23 cellular contexts compared by ENCODE assay signal in the genomic region with DNA sequence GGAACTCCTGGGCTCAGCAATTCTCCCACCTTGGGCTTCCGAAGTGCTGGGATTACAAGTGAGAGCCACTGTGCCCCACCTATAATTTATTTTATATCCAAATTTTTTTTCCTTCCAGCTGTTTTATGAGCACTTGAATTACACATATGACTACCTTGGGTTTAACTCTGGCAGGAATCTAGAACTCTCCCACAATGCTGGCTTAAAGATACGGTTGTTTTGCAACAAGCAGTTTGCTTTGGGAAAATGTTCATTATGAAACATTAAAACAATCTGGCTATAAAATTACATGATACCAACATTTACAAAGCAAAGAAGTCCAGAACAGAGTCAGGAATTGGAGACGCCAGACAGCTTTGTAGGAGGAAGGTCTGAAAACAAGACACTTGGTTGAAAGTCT.
"Had no signal": no experiment of that assay in that cellular context is flagged by ENCODE, and none has a peak within 500 bp of the region (broad histone marks: within the 10 kb centered on the region; RNA-seq: fewer than 3 reads in every experiment).

No MANE protein-coding gene starts in this region.

- H3K27ac ChIP-seq: coronary artery, gastrocnemius medialis, neural progenitor cell, prostate gland, right atrium auricular region, sigmoid colon, thoracic aorta, tibial nerve, upper lobe of left lung had no signal

- H3K4me2 ChIP-seq: neural progenitor cell had no signal

- H3K4me1 ChIP-seq: gastrocnemius medialis, neural progenitor cell, prostate gland, sigmoid colon had no signal

- DNase-seq: effector CD4-positive, alpha-beta T cell; gastrocnemius medialis; head of caudate nucleus; mesenchymal stem cell; midbrain; naive thymus-derived CD4-positive, alpha-beta T cell; nucleus accumbens; sigmoid colon; stimulated activated CD4-positive, alpha-beta T cell treated with anti-CD3 and anti-CD28 coated beads, Interleukin-2, amount 100 ng/mL, for 24 hours; stimulated activated CD4-positive, alpha-beta T cell treated with anti-CD3 and anti-CD28 coated beads, Interleukin-4, amount 100 ng/mL, for 24 hours; stimulated activated naive CD8-positive, alpha-beta T cell treated with anti-CD3 and anti-CD28 coated beads, Interleukin-15, Interleukin-2, amounts not matched to agents 100 U/mL and 50 U/mL, for 24 hours; upper lobe of left lung had no signal

- H3K27me3 ChIP-seq: gastrocnemius medialis, neural progenitor cell, right atrium auricular region, sigmoid colon, tibial nerve, upper lobe of left lung had no signal

- H3K36me3 Mint-ChIP-seq: neural progenitor cell had no signal

- H3K9ac ChIP-seq: neural progenitor cell had no signal

- H3K27ac Mint-ChIP-seq: naive thymus-derived CD4-positive, alpha-beta T cell; nephron; neural progenitor cell; stimulated activated effector memory CD8-positive, alpha-beta T cell treated with anti-CD3 and anti-CD28 coated beads, Interleukin-12 subunit alpha, Interleukin-12 subunit beta, amount 100 ng/mL, for 72 hours had no signal

- H3K4me3 ChIP-seq: coronary artery, gastrocnemius medialis, lung, neural progenitor cell, prostate gland, right atrium auricular region, sigmoid colon, thoracic aorta, tibial nerve, upper lobe of left lung had no signal

- H2AFZ ChIP-seq: neural progenitor cell had no signal

- H3K9me3 ChIP-seq: gastrocnemius medialis, prostate gland, right atrium auricular region, sigmoid colon, thoracic aorta, tibial nerve, upper lobe of left lung had no signal

- H3K27me3 Mint-ChIP-seq: naive thymus-derived CD4-positive, alpha-beta T cell had no signal

- FAIRE-seq: keratinocyte, urothelium cell line had no signal

- H3K4me3 Mint-ChIP-seq: naive thymus-derived CD4-positive, alpha-beta T cell; nephron; neural progenitor cell; stimulated activated effector memory CD8-positive, alpha-beta T cell treated with anti-CD3 and anti-CD28 coated beads, Interleukin-12 subunit alpha, Interleukin-12 subunit beta, amount 100 ng/mL, for 72 hours had no signal

- H3K36me3 ChIP-seq: gastrocnemius medialis, neural progenitor cell, prostate gland, right atrium auricular region, sigmoid colon, thoracic aorta, tibial nerve had no signal

- H3K9me3 Mint-ChIP-seq: naive thymus-derived CD4-positive, alpha-beta T cell; nephron; neural progenitor cell; stimulated activated effector memory CD8-positive, alpha-beta T cell treated with anti-CD3 and anti-CD28 coated beads, Interleukin-12 subunit alpha, Interleukin-12 subunit beta, amount 100 ng/mL, for 72 hours had no signal

- ATAC-seq: naive thymus-derived CD4-positive, alpha-beta T cell; stimulated activated effector memory CD8-positive, alpha-beta T cell treated with anti-CD3 and anti-CD28 coated beads, Interleukin-12 subunit alpha, Interleukin-12 subunit beta, amount 100 ng/mL, for 72 hours; stimulated activated naive CD8-positive, alpha-beta T cell treated with anti-CD3 and anti-CD28 coated beads, Interleukin-15, Interleukin-2, amounts not matched to agents 100 U/mL and 50 U/mL, for 24 hours had no signal
